18 cellular contexts compared by ENCODE assay signal in the genomic region with DNA sequence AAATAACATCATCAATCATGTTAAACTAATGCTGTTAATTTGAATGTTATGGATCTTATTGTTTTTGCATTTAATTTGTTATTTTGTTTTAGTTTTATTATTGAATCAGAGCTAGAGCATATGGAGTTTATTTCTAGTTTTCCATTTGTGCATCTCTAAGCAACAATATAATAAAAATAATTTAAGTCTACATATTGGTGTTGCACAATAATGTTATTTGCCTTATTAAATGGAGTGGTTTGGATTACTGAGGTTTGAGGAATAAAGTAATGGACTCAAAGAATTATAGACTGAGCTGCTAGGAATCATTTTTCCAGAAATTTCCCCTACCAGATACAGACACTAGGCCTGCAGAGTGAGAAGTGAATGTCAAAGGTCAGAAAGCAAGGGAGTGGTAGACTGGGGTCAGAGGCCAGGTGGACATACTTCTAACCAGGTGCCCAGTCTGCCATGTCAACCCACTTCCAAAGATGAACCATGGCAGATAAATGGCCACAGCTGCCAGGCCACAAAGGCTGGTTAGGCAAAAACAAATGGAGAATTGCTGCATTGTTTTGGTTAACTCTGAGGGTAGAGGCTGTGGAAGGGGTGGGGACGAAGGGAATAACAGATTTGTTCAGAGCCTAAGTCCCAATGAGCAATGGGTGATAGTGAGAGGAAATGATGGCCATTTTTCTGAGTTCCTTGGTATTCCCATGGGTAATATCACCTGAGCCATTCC.
DNase-seq lines count a peak whose midpoint lies in the region; ATAC-seq and TF ChIP-seq lines count a peak whose summit lies in the region.
"Had no signal": no experiment of that assay in that cellular context is flagged by ENCODE, and none has a peak within 500 bp of the region (broad histone marks: within the 10 kb centered on the region; RNA-seq: fewer than 3 reads in every experiment).

No MANE protein-coding gene starts in this region.

- in situ Hi-C loops in IMR-90 (cut with MboI; ENCODE audit: low sequenced_read_pairs): no loop called here
- in situ Hi-C loops in SK-MEL-5 (cut with HindIII; ENCODE audit: low pct_unique_long_range_greater_than_20kb, low sequenced_read_pairs): no loop called here

- no peak for ATAC-seq in IMR-90 (ENCODE audit: low read depth)
- no peak for ATAC-seq in activated CD4-positive, CD25-positive, alpha-beta regulatory T cell treated with anti-CD3 and anti-CD28 coated beads, Interleukin-2, amount 50 U/mL, for 24 hours
- ATAC-seq: CD8-positive, alpha-beta T cell; GM23338; HCT116 had no signal

- H3K4me2 ChIP-seq in IMR-90 (ENCODE audit: low read depth, low read length): no peak overlapping the region
- H3K4me2 ChIP-seq: BLaER1, GM23338 had no signal

- peaks cover 15 to 23% of the 10 kb centered on the region in 2 experiments; a peak in 3 of 4 replicates for H3K79me1 ChIP-seq in IMR-90 (ENCODE audit: low read depth in 1 of 2, low read length in 2 of 2)

- H2BK20ac ChIP-seq in IMR-90 (ENCODE audit: low read depth, low read length): no peak overlapping the region

- no peaks in the 10 kb centered on the region; the same call in 1 of the 2 replicates for H3K9me1 ChIP-seq in IMR-90 (ENCODE audit: insufficient read depth, low read length)

- intact Hi-C loops in IMR-90 (cut with micrococcal nuclease): no loop called here

- no peak overlapping the region for H3K18ac ChIP-seq in IMR-90 (ENCODE audit: low read depth, low read length)

- no peaks in the 10 kb centered on the region for H3K27me3 ChIP-seq in IMR-90 (ENCODE audit: control insufficient read depth, insufficient read depth, low read length)
- H3K27me3 ChIP-seq: BLaER1 had no signal

- no peaks in the 10 kb centered on the region for H4K20me1 ChIP-seq in IMR-90 (ENCODE audit: insufficient read depth, low read length)
- H4K20me1 ChIP-seq: BLaER1 had no signal

- TF ChIP-seq CTCF in IMR-90 (conservative IDR thresholded peaks at IDR 0.05; ENCODE audit: low read depth, low read length): no peak

- WGBS in IMR-90 (ENCODE audit: extremely low coverage in 2 of 2, insufficient read length in 1 of 2), 2 experiments: 100% methylated on average over 1 of the region's 1 CpG; no CpG with 5 or more reads in 1 of the 2 experiments

- no peak overlapping the region for H3K23ac ChIP-seq in IMR-90 (ENCODE audit: low read depth, low read length)

- no peak overlapping the region for H4K91ac ChIP-seq in IMR-90 (ENCODE audit: insufficient read depth, low read depth, low read length)

- H2AFZ ChIP-seq in IMR-90 (replicated peaks; ENCODE audit: low read length, poor library complexity): no peak overlapping the region
- H2AFZ ChIP-seq: GM23338 had no signal

- no peaks in the 10 kb centered on the region for H3K36me3 ChIP-seq in IMR-90 (ENCODE audit: control insufficient read depth, insufficient read depth, low read length)
- H3K36me3 ChIP-seq: BLaER1 had no signal

- no peak overlapping the region for H2BK15ac ChIP-seq in IMR-90 (ENCODE audit: low read depth, low read length)

- no peak overlapping the region for H3K4me3 ChIP-seq in IMR-90 (ENCODE audit: insufficient read depth, low read depth, low read length)
- H3K4me3 ChIP-seq: BLaER1, GM23338 had no signal

- no peak overlapping the region for H3K14ac ChIP-seq in IMR-90 (replicated peaks; ENCODE audit: low read depth, low read length)

- dilution Hi-C loops in IMR-90 (cut with HindIII; ENCODE audit: low sequenced_read_pairs, unreplicated experiment): no loop called here

- no peak overlapping the region for H2AK5ac ChIP-seq in IMR-90 (ENCODE audit: low read depth, low read length)

- TF ChIP-seq RAD21 in IMR-90 (IDR thresholded peaks at IDR 0.05; ENCODE audit: low read length): no peak

- H3K4ac ChIP-seq in IMR-90 (ENCODE audit: low read depth, low read length): no peak overlapping the region

- POLR2A ChIA-PET in IMR-90 (lab: Charles Lee; ENCODE audit: unreplicated experiment): no interaction called here

- TF ChIP-seq POLR2A in IMR-90 (IDR thresholded peaks at IDR 0.05; ENCODE audit: low read depth, low read length): no peak

- no peak overlapping the region for H4K8ac ChIP-seq in IMR-90 (ENCODE audit: low read depth in 2 of 2, low read length in 2 of 2)

- no peak overlapping the region for H3K27ac ChIP-seq in IMR-90 (ENCODE audit: insufficient read depth, low read length)
- H3K27ac ChIP-seq: BLaER1, C4-2B had no signal

- no peaks in the 10 kb centered on the region for H3K4me1 ChIP-seq in IMR-90 (ENCODE audit: control insufficient read depth, insufficient read depth, low read length)
- H3K4me1 ChIP-seq: BLaER1, Caco-2 had no signal

- H3K9me3 ChIP-seq in IMR-90 (ENCODE audit: control insufficient read depth, insufficient read depth, low read length): no peaks in the 10 kb centered on the region
- H3K9me3 ChIP-seq: BLaER1, Caco-2 had no signal

- no peak overlapping the region for H4K5ac ChIP-seq in IMR-90 (ENCODE audit: low read depth, low read length)

- no peak overlapping the region for H2BK5ac ChIP-seq in IMR-90 (ENCODE audit: low read depth, low read length, poor library complexity, severe bottlenecking)

- DNase-seq in IMR-90 (no peak), SK-MEL-5 (ENCODE audit: low read depth, low spot score) (peak; percentile 48), pons (ENCODE audit: low spot score) (peak; percentile 42), DMS53 (lab: John Stamatoyannopoulos, UW) (no peak), DMS79 treated with DMSO at 0.1 percent for 48 hours (lab: John Stamatoyannopoulos, UW) (no peak)
- DNase-seq: Caco-2; CD4-positive, CD25-positive, alpha-beta regulatory T cell; CD8-positive, alpha-beta T cell; DMS153; DMS79; GF-D8; H9; HFFc6 had no signal

- H3K9ac ChIP-seq in IMR-90 (ENCODE audit: low read depth, low read length): no peak overlapping the region
- H3K9ac ChIP-seq: BLaER1 had no signal

- H2AK9ac ChIP-seq in IMR-90 (replicated peaks; ENCODE audit: low read depth, low read length, poor library complexity): no peak overlapping the region

- no peak overlapping the region for H2BK120ac ChIP-seq in IMR-90 (ENCODE audit: low read depth, low read length)

- no peak overlapping the region for H3K56ac ChIP-seq in IMR-90 (ENCODE audit: extremely low read depth, insufficient read depth, low read length)

- CTCF ChIA-PET in IMR-90 (lab: Yijun Ruan, JAX): no interaction called here

- BruUV-seq in IMR-90 (replicated peaks; lab: Mats Ljungman, UMichigan): no TSS peak

TF ChIP-seq in IMR-90, 13 proteins besides CTCF, POLR2A, EP300 and RAD21:
- no peak for TF ChIP-seq SMC3 (IDR thresholded peaks at IDR 0.05; ENCODE audit: low read depth, low read length)
- peak; percentile 54; the same call in 1 of the 2 replicates for TF ChIP-seq CEBPB (IDR thresholded peaks at IDR 0.05; ENCODE audit: low read depth, low read length)
- TF ChIP-seq MAZ (IDR thresholded peaks at IDR 0.05; ENCODE audit: borderline replicate concordance, low read depth, low read length): no peak
TF ChIP-seq in IMR-90: peak in this region for 1.

Comparison
In these comparisons a context has a peak if more than half of its experiments do, and no peak if none do; other contexts are left out.
1. DNase-seq: peak in SK-MEL-5 (single experiment) and pons (single experiment); none in IMR-90 (single experiment), DMS53 (single experiment) and DMS79 treated with DMSO at 0.1 percent for 48 hours (single experiment).